1 cellular context compared by ENCODE assay signal in the genomic region with DNA sequence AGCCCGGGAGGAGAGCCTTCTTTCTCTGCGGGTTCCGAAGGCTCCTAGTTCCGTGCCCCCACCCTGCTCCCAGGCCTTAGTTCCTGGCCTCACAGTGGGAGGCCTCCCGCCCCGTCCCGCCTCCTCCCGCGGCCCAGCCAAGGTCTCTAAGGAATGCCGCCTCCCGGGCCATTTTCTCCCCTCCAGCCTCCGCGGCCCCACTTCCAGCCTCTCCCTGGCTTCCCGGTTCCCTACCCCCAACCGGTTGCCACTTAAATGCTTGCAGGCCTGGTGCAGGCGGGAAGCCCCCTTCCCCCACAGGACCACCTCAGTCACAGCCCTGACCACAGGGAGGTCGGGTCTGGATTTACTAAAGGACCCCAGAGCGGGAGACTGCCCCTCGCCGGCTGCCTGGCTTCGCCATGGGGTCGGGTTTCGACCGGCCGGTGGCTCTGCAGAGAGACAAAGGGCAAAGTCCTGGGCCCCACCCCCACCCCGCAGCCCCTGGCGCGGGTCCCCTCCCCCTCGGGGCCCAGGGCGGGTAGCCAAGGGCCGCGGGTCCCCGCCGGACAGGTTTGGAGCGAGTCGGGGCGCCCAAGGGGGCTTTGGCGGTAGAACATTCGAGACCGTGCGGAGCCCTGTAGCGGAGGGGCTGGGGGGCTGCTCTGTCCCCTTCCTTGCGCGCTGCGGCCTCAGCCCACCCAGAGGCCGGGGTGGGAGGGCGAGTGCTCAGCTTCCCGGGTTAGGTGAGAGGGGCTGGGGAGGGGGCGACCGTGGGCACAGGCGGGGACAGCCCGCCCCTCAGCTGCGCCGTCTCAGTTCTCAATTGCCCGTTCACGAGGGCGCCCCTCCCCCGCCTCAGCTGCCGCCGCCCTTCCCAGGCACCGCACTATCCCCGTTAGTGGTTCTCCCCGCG.
A peak's percentile ranks its signal among the peaks of the same experiment; 100 is the strongest.
TF ChIP-seq lines count a peak whose summit lies in the region.

No MANE protein-coding gene starts in this region.

TF ChIP-seq in WTC11, 78 proteins besides CTCF, POLR2A, EP300 and RAD21 (continued from another document):
- TF ChIP-seq, protein P1, sequence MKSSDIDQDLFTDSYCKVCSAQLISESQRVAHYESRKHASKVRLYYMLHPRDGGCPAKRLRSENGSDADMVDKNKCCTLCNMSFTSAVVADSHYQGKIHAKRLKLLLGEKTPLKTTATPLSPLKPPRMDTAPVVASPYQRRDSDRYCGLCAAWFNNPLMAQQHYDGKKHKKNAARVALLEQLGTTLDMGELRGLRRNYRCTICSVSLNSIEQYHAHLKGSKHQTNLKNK (CRISPR knock-in tag; IDR thresholded peaks at IDR 0.05): no peak
- TF ChIP-seq, protein P2, sequence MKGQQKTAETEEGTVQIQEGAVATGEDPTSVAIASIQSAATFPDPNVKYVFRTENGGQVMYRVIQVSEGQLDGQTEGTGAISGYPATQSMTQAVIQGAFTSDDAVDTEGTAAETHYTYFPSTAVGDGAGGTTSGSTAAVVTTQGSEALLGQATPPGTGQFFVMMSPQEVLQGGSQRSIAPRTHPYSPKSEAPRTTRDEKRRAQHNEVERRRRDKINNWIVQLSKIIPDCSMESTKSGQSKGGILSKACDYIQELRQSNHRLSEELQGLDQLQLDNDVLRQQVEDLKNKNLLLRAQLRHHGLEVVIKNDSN (CRISPR knock-in tag; IDR thresholded peaks at IDR 0.05): no peak
- TF ChIP-seq ZBTB21 (CRISPR knock-in tag; IDR thresholded peaks at IDR 0.05; ENCODE audit: borderline replicate concordance) (no peak; the same call in 1 of the 2 replicates), GTF2I (CRISPR knock-in tag; conservative IDR thresholded peaks at IDR 0.05) (no peak), ZNF671 (CRISPR knock-in tag; IDR thresholded peaks at IDR 0.05) (0 out of 2 replicates have a peak, but pooled peaks have one; percentile 50), ZNF416 (CRISPR knock-in tag; IDR thresholded peaks at IDR 0.05) (no peak), MYBL2 (CRISPR knock-in tag; IDR thresholded peaks at IDR 0.05) (peak; percentile 46; the same call in 1 of the 2 replicates)
- TF ChIP-seq, protein P3, sequence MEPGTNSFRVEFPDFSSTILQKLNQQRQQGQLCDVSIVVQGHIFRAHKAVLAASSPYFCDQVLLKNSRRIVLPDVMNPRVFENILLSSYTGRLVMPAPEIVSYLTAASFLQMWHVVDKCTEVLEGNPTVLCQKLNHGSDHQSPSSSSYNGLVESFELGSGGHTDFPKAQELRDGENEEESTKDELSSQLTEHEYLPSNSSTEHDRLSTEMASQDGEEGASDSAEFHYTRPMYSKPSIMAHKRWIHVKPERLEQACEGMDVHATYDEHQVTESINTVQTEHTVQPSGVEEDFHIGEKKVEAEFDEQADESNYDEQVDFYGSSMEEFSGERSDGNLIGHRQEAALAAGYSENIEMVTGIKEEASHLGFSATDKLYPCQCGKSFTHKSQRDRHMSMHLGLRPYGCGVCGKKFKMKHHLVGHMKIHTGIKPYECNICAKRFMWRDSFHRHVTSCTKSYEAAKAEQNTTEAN (CRISPR knock-in tag; IDR thresholded peaks at IDR 0.05): 0 out of 2 replicates have a peak, but pooled peaks have one; percentile 10
- TF ChIP-seq, protein P4, sequence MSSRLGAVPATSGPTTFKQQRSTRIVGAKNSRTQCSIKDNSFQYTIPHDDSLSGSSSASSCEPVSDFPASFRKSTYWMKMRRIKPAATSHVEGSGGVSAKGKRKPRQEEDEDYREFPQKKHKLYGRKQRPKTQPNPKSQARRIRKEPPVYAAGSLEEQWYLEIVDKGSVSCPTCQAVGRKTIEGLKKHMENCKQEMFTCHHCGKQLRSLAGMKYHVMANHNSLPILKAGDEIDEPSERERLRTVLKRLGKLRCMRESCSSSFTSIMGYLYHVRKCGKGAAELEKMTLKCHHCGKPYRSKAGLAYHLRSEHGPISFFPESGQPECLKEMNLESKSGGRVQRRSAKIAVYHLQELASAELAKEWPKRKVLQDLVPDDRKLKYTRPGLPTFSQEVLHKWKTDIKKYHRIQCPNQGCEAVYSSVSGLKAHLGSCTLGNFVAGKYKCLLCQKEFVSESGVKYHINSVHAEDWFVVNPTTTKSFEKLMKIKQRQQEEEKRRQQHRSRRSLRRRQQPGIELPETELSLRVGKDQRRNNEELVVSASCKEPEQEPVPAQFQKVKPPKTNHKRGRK (CRISPR knock-in tag; IDR thresholded peaks at IDR 0.05; ENCODE audit: borderline replicate concordance): 0 out of 2 replicates have a peak, but pooled peaks have one; percentile 40
TF ChIP-seq in WTC11: peak in this region for 15.
